Comparison of ENCODE assay signal across 8 cellular contexts in genomic region chr1:248823517-248824001, GRCh38. TPM values are rescaled to one million over a fixed set of nuclear protein-coding genes. Genes with fewer than 3 reads are reported as not detected.
A peak's percentile ranks its signal among the peaks of the same experiment; 100 is the strongest.
DNase-seq lines count a peak whose midpoint lies in the region; ATAC-seq and TF ChIP-seq lines count a peak whose summit lies in the region.

No MANE protein-coding gene starts in this region.

- H3K36me3 ChIP-seq in stomach, result peaks cover 10 to 44% (median 38%) of the 10 kb centered on the region in 4 donors

- no peaks in the 10 kb centered on the region for H3K9me3 Mint-ChIP-seq in activated T-cell treated with anti-CD3 and anti-CD28 coated beads, Interleukin-2, amount 50 U/mL, for 4 hours
- no peaks in the 10 kb centered on the region for H3K9me3 Mint-ChIP-seq in activated CD4-positive, alpha-beta memory T cell treated with anti-CD3 and anti-CD28 coated beads for 36 hours
- H3K9me3 Mint-ChIP-seq in stimulated activated naive CD8-positive, alpha-beta T cell treated with anti-CD3 and anti-CD28 coated beads, Interleukin-15, amount 100 ng/mL, for 72 hours, result no peaks in the 10 kb centered on the region

- no peak overlapping the region for H3K27ac ChIP-seq in stomach

- H3K27ac Mint-ChIP-seq in activated CD4-positive, alpha-beta memory T cell treated with anti-CD3 and anti-CD28 coated beads for 36 hours, result no peak overlapping the region
- H3K27ac Mint-ChIP-seq in stimulated activated naive CD8-positive, alpha-beta T cell treated with anti-CD3 and anti-CD28 coated beads, Interleukin-15, amount 100 ng/mL, for 72 hours, result no peak overlapping the region

- H3K4me3 ChIP-seq in foreskin fibroblast (ENCODE audit: low read depth in 1 of 2, low read length in 2 of 2) (peak overlapping the region; percentile 66 to 77), stomach (peak overlapping the region in 2 of 4 donors; percentile 76 to 91)

- no peaks in the 10 kb centered on the region for H3K27me3 Mint-ChIP-seq in activated T-cell treated with anti-CD3 and anti-CD28 coated beads, Interleukin-2, amount 50 U/mL, for 4 hours (ENCODE audit: low read depth)
- no peaks in the 10 kb centered on the region for H3K27me3 Mint-ChIP-seq in activated CD4-positive, alpha-beta memory T cell treated with anti-CD3 and anti-CD28 coated beads for 36 hours
- H3K27me3 Mint-ChIP-seq in stimulated activated naive CD8-positive, alpha-beta T cell treated with anti-CD3 and anti-CD28 coated beads, Interleukin-15, amount 100 ng/mL, for 72 hours, result no peaks in the 10 kb centered on the region

- 72 to 84% (median 82%) methylated on average over 2 of the region's 2 CpGs for WGBS in stomach, 5 donors

- H3K27me3 ChIP-seq in stomach, result no peaks in the 10 kb centered on the region

- intact Hi-C loops in activated CD4-positive, alpha-beta memory T cell treated with anti-CD3 and anti-CD28 coated beads for 36 hours (cut with micrococcal nuclease), result no loop called here
- intact Hi-C loops in stomach (cut with DNase I; ENCODE audit: low total_unique reads), result no loop called here

- TF ChIP-seq CTCF in foreskin fibroblast (IDR thresholded peaks at IDR 0.05; ENCODE audit: low read depth, low read length) (no peak), stomach (IDR thresholded peaks at IDR 0.05) (no peak)

- ATAC-seq in activated T-cell treated with anti-CD3 and anti-CD28 coated beads, Interleukin-2, amount 50 U/mL, for 4 hours, result no peak
- ATAC-seq in stimulated activated naive CD8-positive, alpha-beta T cell treated with anti-CD3 and anti-CD28 coated beads, Interleukin-15, amount 100 ng/mL, for 72 hours, result no peak
- ATAC-seq in HG02885 (IDR thresholded peaks at IDR 0.05; ENCODE audit: poor library complexity, unreplicated experiment), result no peak

- peaks cover 53 to 77% (median 70%) of the 10 kb centered on the region in 4 donors for H3K4me1 ChIP-seq in stomach

- CTCF ChIA-PET in activated CD4-positive, alpha-beta memory T cell treated with anti-CD3 and anti-CD28 coated beads for 36 hours (lab: Charles Lee), result no interaction called here

- no peak for TF ChIP-seq EP300 in stomach (IDR thresholded peaks at IDR 0.05)

- H3K36me3 Mint-ChIP-seq in activated T-cell treated with anti-CD3 and anti-CD28 coated beads, Interleukin-2, amount 50 U/mL, for 4 hours (ENCODE audit: insufficient read depth), result peaks cover 28% of the 10 kb centered on the region
- peaks cover 15% of the 10 kb centered on the region for H3K36me3 Mint-ChIP-seq in activated CD4-positive, alpha-beta memory T cell treated with anti-CD3 and anti-CD28 coated beads for 36 hours

- peak overlapping the region; percentile 96 for H3K4me3 Mint-ChIP-seq in activated T-cell treated with anti-CD3 and anti-CD28 coated beads, Interleukin-2, amount 50 U/mL, for 4 hours
- peak overlapping the region; percentile 16 for H3K4me3 Mint-ChIP-seq in activated CD4-positive, alpha-beta memory T cell treated with anti-CD3 and anti-CD28 coated beads for 36 hours
- peak overlapping the region; percentile 79 to 88 for H3K4me3 Mint-ChIP-seq in stimulated activated naive CD8-positive, alpha-beta T cell treated with anti-CD3 and anti-CD28 coated beads, Interleukin-15, amount 100 ng/mL, for 72 hours

- no peak for DNase-seq in activated T-cell treated with anti-CD3 and anti-CD28 coated beads, Interleukin-2, amount 50 U/mL, for 4 hours
- DNase-seq in activated T-cell treated with anti-CD3 and anti-CD28 coated beads, Interleukin-2, amount 50 U/mL, for 48 hours, result no peak
- DNase-seq in activated CD4-positive, alpha-beta memory T cell treated with anti-CD3 and anti-CD28 coated beads for 36 hours, result peak; percentile 3
- DNase-seq in foreskin fibroblast (peak; percentile 80 to 83), DMS53 (lab: John Stamatoyannopoulos, UW) (no peak), stomach (no peak)
- no peak for DNase-seq in stimulated activated naive CD8-positive, alpha-beta T cell treated with anti-CD3 and anti-CD28 coated beads, Interleukin-15, amount 100 ng/mL, for 72 hours

- no peaks in the 10 kb centered on the region for H3K9me3 ChIP-seq in stomach

- POLR2A ChIA-PET in activated CD4-positive, alpha-beta memory T cell treated with anti-CD3 and anti-CD28 coated beads for 36 hours (lab: Charles Lee), result no interaction called here

- peaks cover 75% of the 10 kb centered on the region for H3K4me1 Mint-ChIP-seq in activated T-cell treated with anti-CD3 and anti-CD28 coated beads, Interleukin-2, amount 50 U/mL, for 4 hours (ENCODE audit: low read depth)
- peaks cover 68% of the 10 kb centered on the region for H3K4me1 Mint-ChIP-seq in activated CD4-positive, alpha-beta memory T cell treated with anti-CD3 and anti-CD28 coated beads for 36 hours (ENCODE audit: low read depth)
- peaks cover 80% of the 10 kb centered on the region for H3K4me1 Mint-ChIP-seq in stimulated activated naive CD8-positive, alpha-beta T cell treated with anti-CD3 and anti-CD28 coated beads, Interleukin-15, amount 100 ng/mL, for 72 hours

- TF ChIP-seq POLR2A in stomach (IDR thresholded peaks at IDR 0.05), result no peak

RNA-seq across cellular contexts. Expression of gene SH3BP5L, which starts 2.2 kb away (rescaled TPM):
- 10 to 100 TPM; 14.9 to 16.4 (median 16.1) TPM for total RNA-seq in activated T-cell treated with anti-CD3 and anti-CD28 coated beads, Interleukin-2, amount 50 U/mL, for 4 hours
- 10 to 100 TPM; 19.7 to 19.9 TPM for total RNA-seq in activated CD4-positive, alpha-beta memory T cell treated with anti-CD3 and anti-CD28 coated beads for 36 hours
- total RNA-seq in stomach, result 10 to 100 TPM; 11.6 to 20.0 (median 14.9) TPM
- polyA plus RNA-seq in stomach, result 10 to 100 TPM in 2 of 3 donors, 1 to 10 TPM in 1; 9.6 to 13.6 (median 10.6) TPM

RNA-seq across cellular contexts. Expression of gene ZNF672, which starts 14.5 kb away (rescaled TPM):
- 10 to 100 TPM; 35.9 to 38.3 (median 37.2) TPM for total RNA-seq in activated T-cell treated with anti-CD3 and anti-CD28 coated beads, Interleukin-2, amount 50 U/mL, for 4 hours
- 10 to 100 TPM; 50.3 to 51.4 TPM for total RNA-seq in activated CD4-positive, alpha-beta memory T cell treated with anti-CD3 and anti-CD28 coated beads for 36 hours
- 100 to 1,000 TPM in 1 of 5 donors, 10 to 100 TPM in 4; 17.1 to 142 (median 57.8) TPM for total RNA-seq in stomach
- polyA plus RNA-seq in stomach, result 10 to 100 TPM; 13.0 to 18.0 (median 17.1) TPM

RNA-seq across cellular contexts. Expression of gene ZNF692, which starts 35.3 kb away (rescaled TPM):
- 10 to 100 TPM; 59.8 to 72.6 (median 70.1) TPM for total RNA-seq in activated T-cell treated with anti-CD3 and anti-CD28 coated beads, Interleukin-2, amount 50 U/mL, for 4 hours
- 10 to 100 TPM; 60.4 to 65.9 TPM for total RNA-seq in activated CD4-positive, alpha-beta memory T cell treated with anti-CD3 and anti-CD28 coated beads for 36 hours
- total RNA-seq in stomach, result 100 to 1,000 TPM in 2 of 5 donors, 10 to 100 TPM in 2, 1 to 10 TPM in 1; 8.4 to 120 (median 87.5) TPM
- 10 to 100 TPM; 28.4 to 98.0 (median 44.9) TPM for polyA plus RNA-seq in stomach

Comparison
In these comparisons a context has a peak if more than half of its experiments do, and no peak if none do; other contexts are left out.
1. DNase-seq: peak in activated CD4-positive, alpha-beta memory T cell treated with anti-CD3 and anti-CD28 coated beads for 36 hours (single experiment) and foreskin fibroblast (2 of 2); none in activated T-cell treated with anti-CD3 and anti-CD28 coated beads, Interleukin-2, amount 50 U/mL, for 4 hours (single experiment), activated T-cell treated with anti-CD3 and anti-CD28 coated beads, Interleukin-2, amount 50 U/mL, for 48 hours (0 of 2), stimulated activated naive CD8-positive, alpha-beta T cell treated with anti-CD3 and anti-CD28 coated beads, Interleukin-15, amount 100 ng/mL, for 72 hours (0 of 2), DMS53 (single experiment) and stomach (single experiment).
2. H3K4me3 Mint-ChIP-seq: peak in every context shown above with its lines; median percentile 96 in activated T-cell treated with anti-CD3 and anti-CD28 coated beads, Interleukin-2, amount 50 U/mL, for 4 hours; 84 in stimulated activated naive CD8-positive, alpha-beta T cell treated with anti-CD3 and anti-CD28 coated beads, Interleukin-15, amount 100 ng/mL, for 72 hours; 16 in activated CD4-positive, alpha-beta memory T cell treated with anti-CD3 and anti-CD28 coated beads for 36 hours.